1 cellular context compared by ENCODE assay signal in genomic region chr19:42423462-42424344, GRCh38.
TF ChIP-seq lines count a peak whose summit lies in the region.

No MANE protein-coding gene starts in this region.

TF ChIP-seq in H1, 55 proteins besides CTCF, POLR2A, EP300 and RAD21:
- TF ChIP-seq TBP (IDR thresholded peaks at IDR 0.05; ENCODE audit: low read depth, low read length) (peak; percentile 91), ASH2L (IDR thresholded peaks at IDR 0.05; ENCODE audit: low read length) (peak; percentile 11), MAX (IDR thresholded peaks at IDR 0.05) (peak; percentile 100), CEBPB (IDR thresholded peaks at IDR 0.05; ENCODE audit: low read depth, low read length) (peak; percentile 81), TAF1 (IDR thresholded peaks at IDR 0.05; ENCODE audit: low read depth, low read length) (peak; percentile 73; the same call in 1 of the 2 replicates), SIN3A (conservative IDR thresholded peaks at IDR 0.05 in 1 of 2, IDR thresholded peaks at IDR 0.05 in 1 of 2; ENCODE audit: low read depth in 1 of 2, low read length in 2 of 2) (no peak), SRF (IDR thresholded peaks at IDR 0.05; ENCODE audit: low read depth, low read length) (no peak), JUND (IDR thresholded peaks at IDR 0.05; ENCODE audit: low read length) (0 out of 2 replicates have a peak, but pooled peaks have one; percentile 7), E2F6 (IDR thresholded peaks at IDR 0.05) (peak; percentile 100), KDM1A (IDR thresholded peaks at IDR 0.05; ENCODE audit: borderline replicate concordance, low read length) (no peak), SP1 (IDR thresholded peaks at IDR 0.05; ENCODE audit: low read depth, low read length) (peak; percentile 89; the same call in 1 of the 2 replicates), NRF1 (IDR thresholded peaks at IDR 0.05; ENCODE audit: low read depth, low read length) (peak; percentile 48), KDM4A (IDR thresholded peaks at IDR 0.05; ENCODE audit: low read depth, low read length, severe bottlenecking) (peak; percentile 23), TCF12 (IDR thresholded peaks at IDR 0.05; ENCODE audit: low read depth, low read length) (no peak), BACH1 (IDR thresholded peaks at IDR 0.05; ENCODE audit: low read length) (no peak), RNF2 (IDR thresholded peaks at IDR 0.05; ENCODE audit: borderline replicate concordance, low read depth, low read length, missing control alignments, poor library complexity, severe bottlenecking) (no peak), HDAC2 (IDR thresholded peaks at IDR 0.05; ENCODE audit: borderline replicate concordance in 1 of 2, low read depth in 2 of 2, low read length in 2 of 2) (peak in 1 of 2 experiments; percentile 98; a peak in 1 of 4 replicates), GTF2F1 (IDR thresholded peaks at IDR 0.05; ENCODE audit: borderline replicate concordance, low read depth, low read length) (no peak), PHF8 (conservative IDR thresholded peaks at IDR 0.05; ENCODE audit: low read depth, low read length) (peak; percentile 80), CHD1 (IDR thresholded peaks at IDR 0.05; ENCODE audit: low read depth, low read length) (no peak), YY1 (IDR thresholded peaks at IDR 0.05; ENCODE audit: low read depth, low read length) (no peak), POLR2AphosphoS5 (IDR thresholded peaks at IDR 0.05; ENCODE audit: low read depth, low read length) (0 out of 2 replicates have a peak, but pooled peaks have one; percentile 40), POU5F1 (IDR thresholded peaks at IDR 0.05; ENCODE audit: low read depth, low read length) (no peak), RXRA (IDR thresholded peaks at IDR 0.05; ENCODE audit: insufficient read depth, low read depth, low read length) (no peak), TAF7 (optimal IDR thresholded peaks at IDR 0.05; ENCODE audit: borderline replicate concordance, low read depth, low read length) (peak; percentile 57)
